Comparison of ENCODE assay signal across 15 cellular contexts in the genomic region with DNA sequence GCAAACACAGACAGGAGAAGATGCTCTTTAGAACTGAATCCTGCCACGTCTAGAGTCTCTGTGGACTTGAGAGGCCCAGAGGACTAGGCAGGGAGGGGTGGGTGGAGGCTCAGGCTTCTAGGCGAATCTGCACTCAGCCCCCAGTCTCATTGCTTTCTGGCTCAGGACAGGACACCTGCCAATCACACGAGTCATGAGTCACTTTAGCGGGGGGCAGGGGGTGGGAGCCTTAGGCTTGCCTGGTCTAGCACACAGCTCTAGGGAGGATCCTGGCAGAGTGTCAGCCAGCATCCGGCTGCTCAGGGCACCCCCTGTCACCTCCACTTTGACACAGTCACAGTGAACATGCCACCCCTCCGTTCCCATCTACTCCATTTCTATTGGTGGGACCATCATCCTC.
"Had no signal": no experiment of that assay in that cellular context is flagged by ENCODE, and none has a peak within 500 bp of the region (broad histone marks: within the 10 kb centered on the region; RNA-seq: fewer than 3 reads in every experiment).

No MANE protein-coding gene starts in this region.

- H3K4me2 ChIP-seq: neural progenitor cell had no signal

- ATAC-seq: activated CD8-positive, alpha-beta memory T cell treated with anti-CD3 and anti-CD28 coated beads, Interleukin-2, amount 10 ng/mL, durations not matched to agents 7 days and 5 days; activated naive CD8-positive, alpha-beta T cell treated with anti-CD3 and anti-CD28 coated beads, Interleukin-2, amount 50 U/mL, for 24 hours; pancreas had no signal

- H3K9ac ChIP-seq: neural progenitor cell had no signal

- H3K4me1 ChIP-seq: ascending aorta, pancreas had no signal

- H3K27me3 ChIP-seq: ascending aorta, pancreas, sigmoid colon, thyroid gland had no signal

- H3K9me3 ChIP-seq: ascending aorta, pancreas, sigmoid colon, spleen, thyroid gland had no signal

- H2AFZ ChIP-seq: neural progenitor cell had no signal

- H3K36me3 ChIP-seq: ascending aorta, neural progenitor cell, pancreas, spleen, thyroid gland had no signal

- DNase-seq: activated CD4-positive, alpha-beta memory T cell treated with anti-CD3 and anti-CD28 coated beads for 36 hours; activated CD4-positive, alpha-beta T cell treated with anti-CD3 and anti-CD28 coated beads for 1 hour; activated CD8-positive, alpha-beta memory T cell treated with anti-CD3 and anti-CD28 coated beads, Interleukin-2, amount 10 ng/mL, durations not matched to agents 7 days and 5 days; activated naive CD4-positive, alpha-beta T cell treated with anti-CD3 and anti-CD28 coated beads for 36 hours; activated naive CD8-positive, alpha-beta T cell treated with anti-CD3 and anti-CD28 coated beads, Interleukin-2, amount 50 U/mL, for 24 hours; activated T-cell treated with anti-CD3 and anti-CD28 coated beads, Interleukin-2, amount 50 U/mL, for 1 hour; erythroblast; pancreas; sigmoid colon; spleen; thyroid gland had no signal

- H3K27ac ChIP-seq: ascending aorta, neural progenitor cell, pancreas, sigmoid colon, spleen, thyroid gland, VCaP had no signal

- H3K4me3 ChIP-seq: ascending aorta, lung, neural progenitor cell, pancreas, sigmoid colon, spleen, thyroid gland had no signal
